8 cellular contexts compared by ENCODE assay signal in the genomic region with DNA sequence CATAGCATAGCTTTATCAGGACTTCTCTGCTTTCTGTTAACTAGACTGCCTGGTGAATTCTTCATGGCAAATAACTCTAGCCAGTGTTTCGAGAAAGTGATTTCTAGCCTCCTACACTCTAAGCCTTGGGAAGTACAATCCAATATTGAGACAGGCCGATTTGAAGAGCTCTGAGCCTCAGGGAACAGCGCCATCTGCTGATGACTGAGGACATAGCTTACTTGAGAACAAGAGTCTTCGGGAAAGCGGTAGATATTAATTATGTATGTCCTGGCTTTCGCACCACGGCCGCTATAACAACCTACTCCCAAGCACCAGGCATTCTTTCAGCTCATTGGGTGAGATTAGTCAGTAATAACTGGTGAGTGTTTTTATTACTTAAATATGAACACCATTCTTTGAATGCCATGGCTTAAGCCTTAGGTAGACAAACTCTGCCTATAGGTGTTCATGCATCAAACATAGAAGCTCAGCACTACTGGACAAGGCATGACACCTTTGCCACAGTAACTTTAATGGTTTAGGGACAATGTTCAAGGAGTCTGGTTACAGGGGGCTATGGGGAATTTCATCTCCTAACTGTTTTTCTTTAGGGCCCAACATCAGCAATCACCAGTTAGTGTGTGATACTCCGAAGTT.
A peak's percentile ranks its signal among the peaks of the same experiment; 100 is the strongest.
DNase-seq lines count a peak whose midpoint lies in the region; ATAC-seq and TF ChIP-seq lines count a peak whose summit lies in the region.

No MANE protein-coding gene starts in this region.

- no peak overlapping the region for H3K27ac Mint-ChIP-seq in activated T-helper 1 cell treated with anti-CD3 and anti-CD28 coated beads, Interleukin-12 subunit alpha, Interleukin-12 subunit beta, Interleukin-2, Interleukin-4 antibody, amounts not matched to agents 30 ng/mL and 10 ng/mL and 1 ng/mL, durations not matched to agents 14 hours and 24 hours and 36 hours
- H3K27ac Mint-ChIP-seq in T-helper 17 cell = no peak overlapping the region

- no peaks in the 10 kb centered on the region for H3K36me3 ChIP-seq in prostate gland

- H3K27ac ChIP-seq in prostate gland = no peak overlapping the region

- no peaks in the 10 kb centered on the region for H3K27me3 Mint-ChIP-seq in activated T-helper 1 cell treated with anti-CD3 and anti-CD28 coated beads, Interleukin-12 subunit alpha, Interleukin-12 subunit beta, Interleukin-2, Interleukin-4 antibody, amounts not matched to agents 30 ng/mL and 10 ng/mL and 1 ng/mL, durations not matched to agents 14 hours and 24 hours and 36 hours (ENCODE audit: insufficient read depth)
- no peaks in the 10 kb centered on the region for H3K27me3 Mint-ChIP-seq in T-helper 17 cell

- TF ChIP-seq CTCF in prostate gland (IDR thresholded peaks at IDR 0.05) = peak in 3 of 4 experiments; percentile 63 to 71 (median 64)

- no peak for TF ChIP-seq POLR2A in prostate gland (IDR thresholded peaks at IDR 0.05)

- WGBS in prostate gland = 21% methylated on average over 9 of the region's 9 CpGs

- no peaks in the 10 kb centered on the region for H3K4me1 ChIP-seq in prostate gland (replicated peaks)

- no peak overlapping the region for H3K4me3 Mint-ChIP-seq in activated T-helper 1 cell treated with anti-CD3 and anti-CD28 coated beads, Interleukin-12 subunit alpha, Interleukin-12 subunit beta, Interleukin-2, Interleukin-4 antibody, amounts not matched to agents 30 ng/mL and 10 ng/mL and 1 ng/mL, durations not matched to agents 14 hours and 24 hours and 36 hours
- H3K4me3 Mint-ChIP-seq in T-helper 17 cell = no peak overlapping the region

- no peaks in the 10 kb centered on the region for H3K9me3 Mint-ChIP-seq in activated T-helper 1 cell treated with anti-CD3 and anti-CD28 coated beads, Interleukin-12 subunit alpha, Interleukin-12 subunit beta, Interleukin-2, Interleukin-4 antibody, amounts not matched to agents 30 ng/mL and 10 ng/mL and 1 ng/mL, durations not matched to agents 14 hours and 24 hours and 36 hours

- DNase-seq in C1 segment of cervical spinal cord (lab: John Stamatoyannopoulos, UW) = peak in 12 of 14 donors; percentile 3 to 64 (median 14)
- peak; percentile 65 for DNase-seq in NCI-H510A (lab: John Stamatoyannopoulos, UW)
- DNase-seq in activated T-helper 1 cell treated with anti-CD3 and anti-CD28 coated beads, Interleukin-12 subunit alpha, Interleukin-12 subunit beta, Interleukin-2, Interleukin-4 antibody, amounts not matched to agents 30 ng/mL and 10 ng/mL and 1 ng/mL, durations not matched to agents 14 hours and 24 hours and 36 hours (ENCODE audit: low spot score) = peak; percentile 4
- DNase-seq in Right ventricle myocardium superior = peak; percentile 78
- DNase-seq in prostate gland (ENCODE audit: low spot score) = peak; percentile 66
- DNase-seq in T-helper 17 cell = no peak

- H3K27me3 ChIP-seq in prostate gland (replicated peaks; ENCODE audit: insufficient read depth) = no peaks in the 10 kb centered on the region

- ATAC-seq in GM18519 (IDR thresholded peaks at IDR 0.05; ENCODE audit: low FRiP score, unreplicated experiment) = peak; percentile 82
- peak; percentile 70 for ATAC-seq in HG03442 (IDR thresholded peaks at IDR 0.05; ENCODE audit: unreplicated experiment)
- ATAC-seq in Right ventricle myocardium superior (ENCODE audit: poor library complexity) = peak; percentile 92
- ATAC-seq in T-helper 17 cell = no peak

- no peaks in the 10 kb centered on the region for H3K36me3 Mint-ChIP-seq in activated T-helper 1 cell treated with anti-CD3 and anti-CD28 coated beads, Interleukin-12 subunit alpha, Interleukin-12 subunit beta, Interleukin-2, Interleukin-4 antibody, amounts not matched to agents 30 ng/mL and 10 ng/mL and 1 ng/mL, durations not matched to agents 14 hours and 24 hours and 36 hours (ENCODE audit: low read depth)
- no peaks in the 10 kb centered on the region for H3K36me3 Mint-ChIP-seq in T-helper 17 cell (ENCODE audit: low read depth)

- intact Hi-C loops in activated T-helper 1 cell treated with anti-CD3 and anti-CD28 coated beads, Interleukin-12 subunit alpha, Interleukin-12 subunit beta, Interleukin-2, Interleukin-4 antibody, amounts not matched to agents 30 ng/mL and 10 ng/mL and 1 ng/mL, durations not matched to agents 14 hours and 24 hours and 36 hours (cut with micrococcal nuclease) = loop anchor here (5.0 to 10.0 kb wide), 3 partner anchors 521 to 1761 kb away; a partner anchor contains a TSS
- intact Hi-C loops in Right ventricle myocardium superior (cut with DNase I) (loop anchor here (5.0 to 10.0 kb wide), 3 partner anchors 111 to 1141 kb away; no protein-coding TSS in a partner anchor), prostate gland (cut with DNase I) (loop anchor here (5.0 kb wide), 1 partner anchor 1149 kb away; no protein-coding TSS in a partner anchor)

- no peak overlapping the region for H3K4me3 ChIP-seq in prostate gland

- H3K9me3 ChIP-seq in prostate gland (no peaks in the 10 kb centered on the region), T-helper 17 cell (ENCODE audit: control insufficient read depth, low read length, poor library complexity, severe bottlenecking) (no peaks in the 10 kb centered on the region)

- no peaks in the 10 kb centered on the region for H3K4me1 Mint-ChIP-seq in activated T-helper 1 cell treated with anti-CD3 and anti-CD28 coated beads, Interleukin-12 subunit alpha, Interleukin-12 subunit beta, Interleukin-2, Interleukin-4 antibody, amounts not matched to agents 30 ng/mL and 10 ng/mL and 1 ng/mL, durations not matched to agents 14 hours and 24 hours and 36 hours (ENCODE audit: low read depth)
- no peaks in the 10 kb centered on the region for H3K4me1 Mint-ChIP-seq in T-helper 17 cell

Comparison
In these comparisons a context has a peak if more than half of its experiments do, and no peak if none do; other contexts are left out.
1. DNase-seq: peak in C1 segment of cervical spinal cord (12 of 14), NCI-H510A (single experiment), activated T-helper 1 cell treated with anti-CD3 and anti-CD28 coated beads, Interleukin-12 subunit alpha, Interleukin-12 subunit beta, Interleukin-2, Interleukin-4 antibody, amounts not matched to agents 30 ng/mL and 10 ng/mL and 1 ng/mL, durations not matched to agents 14 hours and 24 hours and 36 hours (single experiment), Right ventricle myocardium superior (single experiment) and prostate gland (single experiment); none in T-helper 17 cell (0 of 3).